In the genomic region with DNA sequence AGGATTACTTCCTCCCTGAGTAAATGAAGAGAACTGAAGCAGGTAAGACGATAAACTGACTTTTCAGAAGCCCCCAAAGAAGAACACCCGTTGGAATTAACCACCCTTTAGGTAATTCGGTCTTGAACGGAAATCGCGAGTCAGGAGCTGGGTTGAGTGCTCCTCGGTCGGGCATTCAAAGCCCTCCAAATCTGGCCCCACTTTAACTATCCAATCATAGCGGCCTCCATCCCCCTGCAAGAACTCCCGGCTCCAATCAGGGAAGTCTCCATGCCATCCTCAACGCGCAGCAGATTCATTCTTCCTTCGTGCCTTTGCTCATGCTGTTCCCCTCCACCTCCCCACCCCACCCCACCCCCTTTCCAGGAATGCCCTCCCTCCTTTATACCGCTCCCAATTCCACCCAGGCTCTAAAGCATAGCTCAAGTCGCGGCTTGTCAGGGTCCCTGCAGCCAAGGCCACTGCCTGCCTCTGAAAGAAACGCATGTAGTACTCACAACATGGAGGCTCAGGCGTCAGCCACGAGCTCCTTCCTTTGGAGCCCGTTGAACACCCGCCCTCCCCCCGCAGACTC, we compare ENCODE assay signal across 1 cellular context.
A peak's percentile ranks its signal among the peaks of the same experiment; 100 is the strongest.
TF ChIP-seq lines count a peak whose summit lies in the region.

No MANE protein-coding gene starts in this region.

TF ChIP-seq in H1, 55 proteins besides CTCF, POLR2A, EP300 and RAD21 (continued from another document):
- TF ChIP-seq SP4 (IDR thresholded peaks at IDR 0.05; ENCODE audit: low read length) = no peak
- TF ChIP-seq PHF8 (conservative IDR thresholded peaks at IDR 0.05; ENCODE audit: low read depth, low read length) = no peak; the same call in 1 of the 2 replicates
- TF ChIP-seq, protein P1, sequence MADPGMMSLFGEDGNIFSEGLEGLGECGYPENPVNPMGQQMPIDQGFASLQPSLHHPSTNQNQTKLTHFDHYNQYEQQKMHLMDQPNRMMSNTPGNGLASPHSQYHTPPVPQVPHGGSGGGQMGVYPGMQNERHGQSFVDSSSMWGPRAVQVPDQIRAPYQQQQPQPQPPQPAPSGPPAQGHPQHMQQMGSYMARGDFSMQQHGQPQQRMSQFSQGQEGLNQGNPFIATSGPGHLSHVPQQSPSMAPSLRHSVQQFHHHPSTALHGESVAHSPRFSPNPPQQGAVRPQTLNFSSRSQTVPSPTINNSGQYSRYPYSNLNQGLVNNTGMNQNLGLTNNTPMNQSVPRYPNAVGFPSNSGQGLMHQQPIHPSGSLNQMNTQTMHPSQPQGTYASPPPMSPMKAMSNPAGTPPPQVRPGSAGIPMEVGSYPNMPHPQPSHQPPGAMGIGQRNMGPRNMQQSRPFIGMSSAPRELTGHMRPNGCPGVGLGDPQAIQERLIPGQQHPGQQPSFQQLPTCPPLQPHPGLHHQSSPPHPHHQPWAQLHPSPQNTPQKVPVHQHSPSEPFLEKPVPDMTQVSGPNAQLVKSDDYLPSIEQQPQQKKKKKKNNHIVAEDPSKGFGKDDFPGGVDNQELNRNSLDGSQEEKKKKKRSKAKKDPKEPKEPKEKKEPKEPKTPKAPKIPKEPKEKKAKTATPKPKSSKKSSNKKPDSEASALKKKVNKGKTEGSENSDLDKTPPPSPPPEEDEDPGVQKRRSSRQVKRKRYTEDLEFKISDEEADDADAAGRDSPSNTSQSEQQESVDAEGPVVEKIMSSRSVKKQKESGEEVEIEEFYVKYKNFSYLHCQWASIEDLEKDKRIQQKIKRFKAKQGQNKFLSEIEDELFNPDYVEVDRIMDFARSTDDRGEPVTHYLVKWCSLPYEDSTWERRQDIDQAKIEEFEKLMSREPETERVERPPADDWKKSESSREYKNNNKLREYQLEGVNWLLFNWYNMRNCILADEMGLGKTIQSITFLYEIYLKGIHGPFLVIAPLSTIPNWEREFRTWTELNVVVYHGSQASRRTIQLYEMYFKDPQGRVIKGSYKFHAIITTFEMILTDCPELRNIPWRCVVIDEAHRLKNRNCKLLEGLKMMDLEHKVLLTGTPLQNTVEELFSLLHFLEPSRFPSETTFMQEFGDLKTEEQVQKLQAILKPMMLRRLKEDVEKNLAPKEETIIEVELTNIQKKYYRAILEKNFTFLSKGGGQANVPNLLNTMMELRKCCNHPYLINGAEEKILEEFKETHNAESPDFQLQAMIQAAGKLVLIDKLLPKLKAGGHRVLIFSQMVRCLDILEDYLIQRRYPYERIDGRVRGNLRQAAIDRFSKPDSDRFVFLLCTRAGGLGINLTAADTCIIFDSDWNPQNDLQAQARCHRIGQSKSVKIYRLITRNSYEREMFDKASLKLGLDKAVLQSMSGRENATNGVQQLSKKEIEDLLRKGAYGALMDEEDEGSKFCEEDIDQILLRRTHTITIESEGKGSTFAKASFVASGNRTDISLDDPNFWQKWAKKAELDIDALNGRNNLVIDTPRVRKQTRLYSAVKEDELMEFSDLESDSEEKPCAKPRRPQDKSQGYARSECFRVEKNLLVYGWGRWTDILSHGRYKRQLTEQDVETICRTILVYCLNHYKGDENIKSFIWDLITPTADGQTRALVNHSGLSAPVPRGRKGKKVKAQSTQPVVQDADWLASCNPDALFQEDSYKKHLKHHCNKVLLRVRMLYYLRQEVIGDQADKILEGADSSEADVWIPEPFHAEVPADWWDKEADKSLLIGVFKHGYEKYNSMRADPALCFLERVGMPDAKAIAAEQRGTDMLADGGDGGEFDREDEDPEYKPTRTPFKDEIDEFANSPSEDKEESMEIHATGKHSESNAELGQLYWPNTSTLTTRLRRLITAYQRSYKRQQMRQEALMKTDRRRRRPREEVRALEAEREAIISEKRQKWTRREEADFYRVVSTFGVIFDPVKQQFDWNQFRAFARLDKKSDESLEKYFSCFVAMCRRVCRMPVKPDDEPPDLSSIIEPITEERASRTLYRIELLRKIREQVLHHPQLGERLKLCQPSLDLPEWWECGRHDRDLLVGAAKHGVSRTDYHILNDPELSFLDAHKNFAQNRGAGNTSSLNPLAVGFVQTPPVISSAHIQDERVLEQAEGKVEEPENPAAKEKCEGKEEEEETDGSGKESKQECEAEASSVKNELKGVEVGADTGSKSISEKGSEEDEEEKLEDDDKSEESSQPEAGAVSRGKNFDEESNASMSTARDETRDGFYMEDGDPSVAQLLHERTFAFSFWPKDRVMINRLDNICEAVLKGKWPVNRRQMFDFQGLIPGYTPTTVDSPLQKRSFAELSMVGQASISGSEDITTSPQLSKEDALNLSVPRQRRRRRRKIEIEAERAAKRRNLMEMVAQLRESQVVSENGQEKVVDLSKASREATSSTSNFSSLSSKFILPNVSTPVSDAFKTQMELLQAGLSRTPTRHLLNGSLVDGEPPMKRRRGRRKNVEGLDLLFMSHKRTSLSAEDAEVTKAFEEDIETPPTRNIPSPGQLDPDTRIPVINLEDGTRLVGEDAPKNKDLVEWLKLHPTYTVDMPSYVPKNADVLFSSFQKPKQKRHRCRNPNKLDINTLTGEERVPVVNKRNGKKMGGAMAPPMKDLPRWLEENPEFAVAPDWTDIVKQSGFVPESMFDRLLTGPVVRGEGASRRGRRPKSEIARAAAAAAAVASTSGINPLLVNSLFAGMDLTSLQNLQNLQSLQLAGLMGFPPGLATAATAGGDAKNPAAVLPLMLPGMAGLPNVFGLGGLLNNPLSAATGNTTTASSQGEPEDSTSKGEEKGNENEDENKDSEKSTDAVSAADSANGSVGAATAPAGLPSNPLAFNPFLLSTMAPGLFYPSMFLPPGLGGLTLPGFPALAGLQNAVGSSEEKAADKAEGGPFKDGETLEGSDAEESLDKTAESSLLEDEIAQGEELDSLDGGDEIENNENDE (IDR thresholded peaks at IDR 0.05; ENCODE audit: insufficient replicate concordance, low read length) = no peak
- no peak for TF ChIP-seq RNF2 (IDR thresholded peaks at IDR 0.05; ENCODE audit: borderline replicate concordance, low read depth, low read length, missing control alignments, poor library complexity, severe bottlenecking)
- TF ChIP-seq CHD1 (IDR thresholded peaks at IDR 0.05; ENCODE audit: low read depth, low read length) = no peak
- TF ChIP-seq BCL11A (IDR thresholded peaks at IDR 0.05; ENCODE audit: low read depth in 2 of 2, low read length in 2 of 2) = no peak
- TF ChIP-seq KDM5A (IDR thresholded peaks at IDR 0.05; ENCODE audit: low read length) = no peak
- TF ChIP-seq RBBP5 (IDR thresholded peaks at IDR 0.05; ENCODE audit: borderline replicate concordance, low read depth, low read length) = 0 out of 2 replicates have a peak, but pooled peaks have one; percentile 9
- TF ChIP-seq, protein P2, sequence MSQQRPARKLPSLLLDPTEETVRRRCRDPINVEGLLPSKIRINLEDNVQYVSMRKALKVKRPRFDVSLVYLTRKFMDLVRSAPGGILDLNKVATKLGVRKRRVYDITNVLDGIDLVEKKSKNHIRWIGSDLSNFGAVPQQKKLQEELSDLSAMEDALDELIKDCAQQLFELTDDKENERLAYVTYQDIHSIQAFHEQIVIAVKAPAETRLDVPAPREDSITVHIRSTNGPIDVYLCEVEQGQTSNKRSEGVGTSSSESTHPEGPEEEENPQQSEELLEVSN (IDR thresholded peaks at IDR 0.05) = 0 out of 2 replicates have a peak, but pooled peaks have one; percentile 66
- TF ChIP-seq BACH1 (IDR thresholded peaks at IDR 0.05; ENCODE audit: low read length) = no peak
- TF ChIP-seq ZNF274 (IDR thresholded peaks at IDR 0.05; ENCODE audit: borderline replicate concordance, extremely low read depth, low read length) = no peak
- TF ChIP-seq TAF1 (IDR thresholded peaks at IDR 0.05; ENCODE audit: low read depth, low read length) = peak; percentile 66; the same call in 1 of the 2 replicates
- peak; percentile 75 for TF ChIP-seq POLR2AphosphoS5 (IDR thresholded peaks at IDR 0.05; ENCODE audit: low read depth, low read length)
- no peak for TF ChIP-seq SIN3A (conservative IDR thresholded peaks at IDR 0.05 in 1 of 2, IDR thresholded peaks at IDR 0.05 in 1 of 2; ENCODE audit: low read depth in 1 of 2, low read length in 2 of 2)
- TF ChIP-seq TBP (IDR thresholded peaks at IDR 0.05; ENCODE audit: low read depth, low read length) = peak; percentile 29; the same call in 1 of the 2 replicates
- TF ChIP-seq YY1 (IDR thresholded peaks at IDR 0.05; ENCODE audit: low read depth, low read length) = peak; percentile 61; the same call in 1 of the 2 replicates
- TF ChIP-seq, protein P3, sequence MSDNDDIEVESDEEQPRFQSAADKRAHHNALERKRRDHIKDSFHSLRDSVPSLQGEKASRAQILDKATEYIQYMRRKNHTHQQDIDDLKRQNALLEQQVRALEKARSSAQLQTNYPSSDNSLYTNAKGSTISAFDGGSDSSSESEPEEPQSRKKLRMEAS (IDR thresholded peaks at IDR 0.05) = peak; percentile 64; the same call in 1 of the 2 replicates
- TF ChIP-seq RXRA (IDR thresholded peaks at IDR 0.05; ENCODE audit: insufficient read depth, low read depth, low read length) = no peak
- TF ChIP-seq HDAC2 (IDR thresholded peaks at IDR 0.05; ENCODE audit: borderline replicate concordance in 1 of 2, low read depth in 2 of 2, low read length in 2 of 2) = no peak
- peak; percentile 69 for TF ChIP-seq SP1 (IDR thresholded peaks at IDR 0.05; ENCODE audit: low read depth, low read length)
- TF ChIP-seq BRCA1 (IDR thresholded peaks at IDR 0.05; ENCODE audit: low read depth, low read length) = no peak
